ENCODE assay signal across 18 cellular contexts in genomic region chr3:155876037-155876436, GRCh38. TPM values are rescaled to one million over a fixed set of nuclear protein-coding genes. Genes with fewer than 3 reads are reported as not detected.
DNase-seq lines count a peak whose midpoint lies in the region; ATAC-seq and TF ChIP-seq lines count a peak whose summit lies in the region.
"Had no signal": no experiment of that assay in that cellular context is flagged by ENCODE, and none has a peak within 500 bp of the region (broad histone marks: within the 10 kb centered on the region; RNA-seq: fewer than 3 reads in every experiment).

No MANE protein-coding gene starts in this region.

- H2BK5ac ChIP-seq in mesendoderm (ENCODE audit: low read length), result no peak overlapping the region

- no peak overlapping the region for H3K18ac ChIP-seq in mesendoderm (ENCODE audit: low read length)

- no peaks in the 10 kb centered on the region for H3F3A ChIP-seq in Loucy (ENCODE audit: low read depth)

- H2AK5ac ChIP-seq in mesendoderm (ENCODE audit: low read length), result no peak overlapping the region

- H3K4ac ChIP-seq in mesendoderm (ENCODE audit: low read depth, low read length), result peak overlapping the region; percentile 12

- CTCF ChIA-PET in WTC11 (lab: Charles Lee) (no interaction called here), A673 (lab: Charles Lee) (no interaction called here)

- H4K20me1 ChIP-seq in Loucy (ENCODE audit: insufficient read depth, low read length, poor library complexity, severe bottlenecking), result peaks cover 97% of the 10 kb centered on the region

- H3K23ac ChIP-seq in mesendoderm (ENCODE audit: low read length), result no peak overlapping the region

- BruUV-seq in A673 (replicated peaks; lab: Mats Ljungman, UMichigan), result no TSS peak

- no peaks in the 10 kb centered on the region for H3K27me3 Mint-ChIP-seq in WTC11 (ENCODE audit: low read depth)
- no peaks in the 10 kb centered on the region for H3K27me3 Mint-ChIP-seq in chondrocyte (ENCODE audit: low read depth)
- H3K27me3 Mint-ChIP-seq: CD8-positive, alpha-beta memory T cell had no signal

- no CpG with 5 or more reads among the region's 3 CpGs for WGBS in mesendoderm (ENCODE audit: extremely low coverage, insufficient coverage, low lambda C conversion rate)

- H3K36me3 ChIP-seq in Loucy (ENCODE audit: insufficient read depth, low read length) (no peaks in the 10 kb centered on the region), mesendoderm (ENCODE audit: control insufficient read depth, insufficient read depth, low read length) (no peaks in the 10 kb centered on the region), A673 (ENCODE audit: insufficient read depth, low read length, poor library complexity, severe bottlenecking) (no peaks in the 10 kb centered on the region)
- H3K36me3 ChIP-seq: SJCRH30 had no signal

- H3K4me3 ChIP-seq in Loucy (ENCODE audit: low read length, poor library complexity, severe bottlenecking) (peak overlapping the region; percentile 44), mesendoderm (ENCODE audit: low read length) (no peak overlapping the region), A673 (ENCODE audit: low read depth, low read length, poor library complexity, severe bottlenecking) (no peak overlapping the region)
- H3K4me3 ChIP-seq: BLaER1 treated with 17β-estradiol and CSF1 and Interleukin-3, amounts not matched to agents 10 nM and 100 nM; HAP-1; SJCRH30 had no signal

- H2BK120ac ChIP-seq in mesendoderm (ENCODE audit: low read depth, low read length), result no peak overlapping the region

- peaks cover 99% of the 10 kb centered on the region for H3K79me2 ChIP-seq in Loucy (ENCODE audit: insufficient read depth, low read length)
- H3K79me2 ChIP-seq in mesendoderm (ENCODE audit: control insufficient read depth, insufficient read depth, low read length), result peaks cover 73% of the 10 kb centered on the region

- H3K27ac Mint-ChIP-seq in WTC11, result peak overlapping the region; percentile 33; the same call in 1 of the 2 replicates
- no peak overlapping the region for H3K27ac Mint-ChIP-seq in chondrocyte (ENCODE audit: unreplicated experiment)

- H3K4me2 ChIP-seq in Loucy (ENCODE audit: low read depth, low read length, poor library complexity, severe bottlenecking), result peak overlapping the region; percentile 88
- no peak overlapping the region for H3K4me2 ChIP-seq in mesendoderm (ENCODE audit: low read length)
- H3K4me2 ChIP-seq: KMS-11 had no signal

- H3K27ac ChIP-seq in mesendoderm (ENCODE audit: low read depth, low read length) (no peak overlapping the region), A673 (ENCODE audit: low read depth, low read length, poor library complexity, severe bottlenecking) (no peak overlapping the region)
- H3K27ac ChIP-seq: BLaER1 treated with 17β-estradiol and CSF1 and Interleukin-3, amounts not matched to agents 10 nM and 100 nM; KMS-11; SJCRH30 had no signal

- no peaks in the 10 kb centered on the region for H3K9me3 Mint-ChIP-seq in WTC11
- no peaks in the 10 kb centered on the region for H3K9me3 Mint-ChIP-seq in chondrocyte (ENCODE audit: low read depth)
- H3K9me3 Mint-ChIP-seq: CD8-positive, alpha-beta memory T cell had no signal

- H3K4me1 ChIP-seq in Loucy (ENCODE audit: insufficient read depth, low read length, poor library complexity, severe bottlenecking) (peaks cover 58% of the 10 kb centered on the region), mesendoderm (ENCODE audit: control insufficient read depth, low read depth, low read length) (no peaks in the 10 kb centered on the region), A673 (ENCODE audit: insufficient read depth, low read length, poor library complexity, severe bottlenecking) (peaks cover 6% of the 10 kb centered on the region)
- H3K4me1 ChIP-seq: SJCRH30 had no signal

- intact Hi-C loops in A673 (cut with micrococcal nuclease; ENCODE audit: unreplicated experiment), result no loop called here

- H3K9ac ChIP-seq in Loucy (ENCODE audit: low read depth, low read length, poor library complexity, severe bottlenecking) (peak overlapping the region; percentile 37), mesendoderm (ENCODE audit: low read length) (no peak overlapping the region)
- H3K9ac ChIP-seq: BLaER1 treated with 17β-estradiol and CSF1 and Interleukin-3, amounts not matched to agents 10 nM and 100 nM; KMS-11 had no signal

- no peak overlapping the region for H4K8ac ChIP-seq in mesendoderm (ENCODE audit: low read depth, low read length)

- H4K5ac ChIP-seq in mesendoderm (ENCODE audit: low read length), result no peak overlapping the region

- H3K9me3 ChIP-seq in Loucy (ENCODE audit: insufficient read depth, low read depth, low read length) (no peaks in the 10 kb centered on the region), A673 (ENCODE audit: low read depth, low read length, poor library complexity, severe bottlenecking) (no peaks in the 10 kb centered on the region)
- H3K9me3 ChIP-seq: HAP-1, SJCRH30 had no signal

- peaks cover 2% of the 10 kb centered on the region for H3K27me3 ChIP-seq in Loucy (ENCODE audit: insufficient read depth, low read length, poor library complexity, severe bottlenecking)
- no peaks in the 10 kb centered on the region for H3K27me3 ChIP-seq in mesendoderm (ENCODE audit: insufficient read depth, low read length, poor library complexity)
- no peaks in the 10 kb centered on the region for H3K27me3 ChIP-seq in A673 (replicated peaks; ENCODE audit: insufficient read depth, low read depth, low read length, poor library complexity)
- H3K27me3 ChIP-seq: BLaER1 treated with 17β-estradiol and CSF1 and Interleukin-3, amounts not matched to agents 10 nM and 100 nM; SJCRH30 had no signal

- ATAC-seq in WTC11, result no peak
- ATAC-seq: HepG2 had no signal

- POLR2A ChIA-PET in WTC11 (lab: Charles Lee), result no interaction called here
- POLR2A ChIA-PET in A673 (lab: Charles Lee; ENCODE audit: low non-redundant PET), result no interaction called here

- H2AFZ ChIP-seq in Loucy (ENCODE audit: low read length), result no peak overlapping the region

- peaks cover 4% of the 10 kb centered on the region for H3K79me1 ChIP-seq in mesendoderm (ENCODE audit: low read length)

- peaks cover 65% of the 10 kb centered on the region for H3K4me1 Mint-ChIP-seq in WTC11
- H3K4me1 Mint-ChIP-seq in chondrocyte (ENCODE audit: low read depth), result peaks cover 44% of the 10 kb centered on the region

- H3K36me3 Mint-ChIP-seq in WTC11 (no peaks in the 10 kb centered on the region), chondrocyte (ENCODE audit: low read depth) (no peaks in the 10 kb centered on the region)

- DNase-seq in DMS 273 (lab: John Stamatoyannopoulos, UW; ENCODE audit: unreplicated experiment) (peak; percentile 70), WTC11 (ENCODE audit: low spot score) (no peak), mesendoderm (no peak), chondrocyte (ENCODE audit: low spot score) (no peak), A673 (ENCODE audit: low spot score) (no peak), anterior cingulate cortex (lab: John Stamatoyannopoulos, UW) (no peak), mesenteric fat pad (ENCODE audit: low spot score) (no peak)
- DNase-seq: CD8-positive, alpha-beta memory T cell; DMS79; NCI-H1436 treated with DMSO at 0.1 percent for 48 hours; NCI-H2029; NCI-H2171 treated with DMSO at 0.1 percent for 48 hours; SJCRH30 had no signal

- H3K4me3 Mint-ChIP-seq in WTC11 (no peak overlapping the region), chondrocyte (ENCODE audit: unreplicated experiment) (no peak overlapping the region)

- TF ChIP-seq CTCF in Loucy (conservative IDR thresholded peaks at IDR 0.05; ENCODE audit: low read length) (no peak), WTC11 (IDR thresholded peaks at IDR 0.05) (no peak), chondrocyte (IDR thresholded peaks at IDR 0.05) (no peak), A673 (conservative IDR thresholded peaks at IDR 0.05; ENCODE audit: low read depth, low read length) (no peak)

- no peaks in the 10 kb centered on the region for H3K9me2 ChIP-seq in Loucy (replicated peaks; ENCODE audit: low read depth, low read length)

- no peak overlapping the region for H2BK15ac ChIP-seq in mesendoderm (replicated peaks; ENCODE audit: low read depth)

- no peak overlapping the region for H3K56ac ChIP-seq in mesendoderm (ENCODE audit: low read length)

TF ChIP-seq in WTC11, 78 proteins besides CTCF, POLR2A, EP300 and RAD21:
- TF ChIP-seq TEAD4 (CRISPR knock-in tag; IDR thresholded peaks at IDR 0.05) (no peak), FOXP4 (CRISPR knock-in tag; IDR thresholded peaks at IDR 0.05) (no peak)
- TF ChIP-seq, protein P1, sequence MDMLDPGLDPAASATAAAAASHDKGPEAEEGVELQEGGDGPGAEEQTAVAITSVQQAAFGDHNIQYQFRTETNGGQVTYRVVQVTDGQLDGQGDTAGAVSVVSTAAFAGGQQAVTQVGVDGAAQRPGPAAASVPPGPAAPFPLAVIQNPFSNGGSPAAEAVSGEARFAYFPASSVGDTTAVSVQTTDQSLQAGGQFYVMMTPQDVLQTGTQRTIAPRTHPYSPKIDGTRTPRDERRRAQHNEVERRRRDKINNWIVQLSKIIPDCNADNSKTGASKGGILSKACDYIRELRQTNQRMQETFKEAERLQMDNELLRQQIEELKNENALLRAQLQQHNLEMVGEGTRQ (CRISPR knock-in tag; IDR thresholded peaks at IDR 0.05), result no peak

RNA-seq across cellular contexts. Expression of gene GMPS, which starts 5.6 kb away (rescaled TPM):
- 125 to 136 TPM (median 128 TPM) in 3 replicates for total RNA-seq in WTC11 (2021)
- 121 TPM for polyA plus RNA-seq in mesendoderm (2013, experiment 1 of 2)
- polyA plus RNA-seq in mesendoderm (2013, experiment 2 of 2), result 120 TPM
- 56.0 to 66.8 TPM (median 56.4 TPM) in 3 replicates for total RNA-seq in chondrocyte
- 185 and 187 TPM in 2 replicates for total RNA-seq in A673 (2021)
- 39.0 TPM for total RNA-seq in mesenteric fat pad

RNA-seq across cellular contexts. Expression of gene SLC33A1, which starts 21.8 kb away (rescaled TPM):
- total RNA-seq in WTC11 (2021) (19.8 to 24.9 TPM (median 21.6 TPM) in 3 replicates), chondrocyte (30.0 to 39.5 TPM (median 31.3 TPM) in 3 replicates), A673 (2021) (22.7 and 26.1 TPM in 2 replicates), mesenteric fat pad (30.0 TPM)
- 15.6 TPM for polyA plus RNA-seq in mesendoderm (2013, experiment 1 of 2)
- 15.5 TPM for polyA plus RNA-seq in mesendoderm (2013, experiment 2 of 2)
